In the genomic region with DNA sequence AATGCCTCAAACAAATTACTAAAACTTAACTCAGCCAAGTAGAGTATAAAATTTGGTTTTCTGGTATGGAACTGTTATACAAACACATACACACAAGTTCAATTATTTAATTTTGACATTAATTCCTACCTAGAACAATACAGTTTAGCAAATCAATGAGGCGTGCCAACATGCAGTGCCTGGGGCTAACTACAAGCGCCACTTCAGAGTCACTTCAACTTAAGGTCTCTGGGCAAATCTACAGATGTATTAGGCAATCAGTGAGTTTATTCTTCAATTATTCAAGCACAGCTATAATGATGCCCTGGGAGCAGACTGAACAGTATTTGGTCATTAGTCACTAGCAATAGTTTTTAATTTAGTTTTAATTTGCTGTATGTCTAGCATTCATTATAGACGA, we compare ENCODE assay signal across 16 cellular contexts. TPM values are rescaled to one million over a fixed set of nuclear protein-coding genes. Genes with fewer than 3 reads are reported as not detected.
DNase-seq lines count a peak whose midpoint lies in the region; ATAC-seq and TF ChIP-seq lines count a peak whose summit lies in the region.
"Had no signal": no experiment of that assay in that cellular context is flagged by ENCODE, and none has a peak within 500 bp of the region (broad histone marks: within the 10 kb centered on the region; RNA-seq: fewer than 3 reads in every experiment).

No MANE protein-coding gene starts in this region.

- DNase-seq in DMS79 (lab: John Stamatoyannopoulos, UW) (peak; percentile 96), NCI-H128 (lab: John Stamatoyannopoulos, UW; ENCODE audit: unreplicated experiment) (peak; percentile 39), RWPE1 (ENCODE audit: low spot score) (peak; percentile 48), left lobe of liver (ENCODE audit: low spot score) (no peak), COLO829 (ENCODE audit: low spot score) (no peak), islet precursor cell (no peak), erythroblast (lab: John Stamatoyannopoulos, UW) (no peak)
- DNase-seq: activated CD4-positive, alpha-beta T cell treated with anti-CD3 and anti-CD28 coated beads for 1 hour; activated T-cell treated with anti-CD3 and anti-CD28 coated beads, Interleukin-2, amount 50 U/mL, for 1 hour; amniotic stem cell; CD4-positive, alpha-beta memory T cell; cortex of kidney; kidney; naive thymus-derived CD4-positive, alpha-beta T cell had no signal

- ATAC-seq in left lobe of liver: peak; percentile 58
- ATAC-seq in HG02642 (IDR thresholded peaks at IDR 0.05; ENCODE audit: poor library complexity, unreplicated experiment): no peak
- ATAC-seq: naive thymus-derived CD4-positive, alpha-beta T cell; sciatic nerve had no signal

- POLR2A ChIA-PET in RWPE1 (lab: Yijun Ruan, JAX; ENCODE audit: low non-redundant PET): no interaction called here

- TF ChIP-seq POLR2A in erythroblast (IDR thresholded peaks at IDR 0.05; ENCODE audit: low read length): no peak

- no peak for TF ChIP-seq CTCF in RWPE1 (conservative IDR thresholded peaks at IDR 0.05; ENCODE audit: low read depth)

- CTCF ChIA-PET in RWPE1 (lab: Yijun Ruan, JAX): no interaction called here

- H3K27ac ChIP-seq in RWPE1: no peak overlapping the region

RNA-seq across cellular contexts. Expression of gene HIBADH, which starts 51.6 kb away (rescaled TPM):
- total RNA-seq in left lobe of liver: 79.8 TPM

Comparison
In these comparisons a context has a peak if more than half of its experiments do, and no peak if none do; other contexts are left out.
1. DNase-seq: peak in DMS79 (single experiment), NCI-H128 (single experiment) and RWPE1 (single experiment); none in left lobe of liver (single experiment), COLO829 (single experiment), islet precursor cell (single experiment) and erythroblast (0 of 2).